11 cellular contexts compared by ENCODE assay signal in the genomic region with DNA sequence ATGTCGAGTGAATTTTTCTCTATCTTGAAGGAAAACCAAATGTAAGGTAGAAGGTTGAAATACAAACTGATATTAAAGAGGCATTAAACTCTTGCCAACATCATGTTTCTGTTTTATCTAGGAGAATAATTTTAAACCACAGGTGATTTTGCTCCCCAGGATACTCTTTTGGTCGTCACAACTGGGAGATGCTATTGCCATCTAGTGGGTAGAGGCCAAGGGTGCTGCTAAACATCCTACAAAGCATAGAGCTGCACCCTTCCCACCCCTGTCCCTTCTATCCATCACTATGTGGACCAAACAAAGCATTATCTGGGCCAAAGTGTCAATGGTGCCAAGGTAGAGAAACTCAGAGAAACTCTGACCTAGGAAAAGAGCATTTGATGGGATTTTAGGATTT.
DNase-seq lines count a peak whose midpoint lies in the region; ATAC-seq and TF ChIP-seq lines count a peak whose summit lies in the region.
"Had no signal": no experiment of that assay in that cellular context is flagged by ENCODE, and none has a peak within 500 bp of the region (broad histone marks: within the 10 kb centered on the region; RNA-seq: fewer than 3 reads in every experiment).

No MANE protein-coding gene starts in this region.

- H3K9me3 Mint-ChIP-seq in CD8-positive, alpha-beta T cell, result no peaks in the 10 kb centered on the region

- WGBS in hepatocyte (ENCODE audit: low lambda C conversion rate, missing lambda C conversion rate), result 51% methylated on average over 2 of the region's 2 CpGs

- H3K4me1 Mint-ChIP-seq in CD8-positive, alpha-beta T cell (ENCODE audit: low read depth), result no peaks in the 10 kb centered on the region

- no peaks in the 10 kb centered on the region for H3K9me3 ChIP-seq in hepatocyte (ENCODE audit: low read depth)
- H3K9me3 ChIP-seq in CD8-positive, alpha-beta T cell (ENCODE audit: low read length), result no peaks in the 10 kb centered on the region

- H3K36me3 ChIP-seq in hepatocyte (replicated peaks; ENCODE audit: insufficient read depth, low read depth), result no peaks in the 10 kb centered on the region
- no peaks in the 10 kb centered on the region for H3K36me3 ChIP-seq in CD8-positive, alpha-beta T cell (ENCODE audit: insufficient read depth, low read length)

- ATAC-seq in GM19463 (IDR thresholded peaks at IDR 0.05; ENCODE audit: unreplicated experiment) (peak; percentile 45), GM21447 (IDR thresholded peaks at IDR 0.05; ENCODE audit: unreplicated experiment) (no peak), HG03097 (IDR thresholded peaks at IDR 0.05; ENCODE audit: low FRiP score, unreplicated experiment) (no peak), GM21423 (IDR thresholded peaks at IDR 0.05; ENCODE audit: unreplicated experiment) (no peak)
- ATAC-seq in CD8-positive, alpha-beta T cell, result no peak

- H3K4me3 ChIP-seq in AG09309 (ENCODE audit: control insufficient read depth, low read depth, low read length), result no peak overlapping the region
- H3K4me3 ChIP-seq in hepatocyte, result no peak overlapping the region
- no peak overlapping the region for H3K4me3 ChIP-seq in CD8-positive, alpha-beta T cell (ENCODE audit: low read depth, low read length)

- TF ChIP-seq CTCF in AG09309 (IDR thresholded peaks at IDR 0.05; ENCODE audit: control insufficient read depth, insufficient read depth, low read depth, low read length, missing control alignments), result peak; percentile 12
- TF ChIP-seq CTCF in hepatocyte (IDR thresholded peaks at IDR 0.05; ENCODE audit: poor library complexity), result peak; percentile 43
- TF ChIP-seq CTCF in CD8-positive, alpha-beta T cell (IDR thresholded peaks at IDR 0.05), result no peak

- POLR2A ChIA-PET in CD8-positive, alpha-beta T cell (lab: Charles Lee), result no interaction called here

- no peak for DNase-seq in AG09309 (ENCODE audit: low read depth)
- peak; percentile 27 for DNase-seq in RKO (ENCODE audit: low spot score)
- peak; percentile 23 for DNase-seq in hepatocyte (ENCODE audit: low spot score)
- DNase-seq in CD8-positive, alpha-beta T cell, result no peak
- DNase-seq: activated naive CD4-positive, alpha-beta T cell treated with Interleukin-2 at 50 U/mL for 16 hours; GDM1; SHP77 treated with DMSO at 0.1 percent for 48 hours had no signal

- H3K9me2 ChIP-seq in hepatocyte (replicated peaks; ENCODE audit: insufficient read depth), result no peaks in the 10 kb centered on the region

- no peaks in the 10 kb centered on the region for H3K36me3 Mint-ChIP-seq in CD8-positive, alpha-beta T cell

- no peaks in the 10 kb centered on the region for H4K20me1 ChIP-seq in hepatocyte (ENCODE audit: insufficient read depth, poor library complexity, severe bottlenecking)

- no peak overlapping the region for H2AFZ ChIP-seq in hepatocyte

- no peaks in the 10 kb centered on the region for H3K79me2 ChIP-seq in hepatocyte

- H3K4me2 ChIP-seq in hepatocyte, result no peak overlapping the region

- no peaks in the 10 kb centered on the region for H3K27me3 Mint-ChIP-seq in CD8-positive, alpha-beta T cell (ENCODE audit: low read depth)

- H3K27ac Mint-ChIP-seq in CD8-positive, alpha-beta T cell, result no peak overlapping the region

- CTCF ChIA-PET in CD8-positive, alpha-beta T cell (lab: Charles Lee), result no interaction called here

- H3K27ac ChIP-seq in hepatocyte, result no peak overlapping the region
- H3K27ac ChIP-seq in CD8-positive, alpha-beta T cell (ENCODE audit: low read depth, low read length), result no peak overlapping the region

- no peak overlapping the region for H3K4me3 Mint-ChIP-seq in CD8-positive, alpha-beta T cell

- intact Hi-C loops in CD8-positive, alpha-beta T cell (cut with DNase I, micrococcal nuclease), result no loop called here

- H3K4me1 ChIP-seq in hepatocyte (ENCODE audit: insufficient read depth), result no peaks in the 10 kb centered on the region
- H3K4me1 ChIP-seq in CD8-positive, alpha-beta T cell (ENCODE audit: insufficient read depth, low read length), result no peaks in the 10 kb centered on the region

- no peaks in the 10 kb centered on the region for H3K27me3 ChIP-seq in hepatocyte
- H3K27me3 ChIP-seq in CD8-positive, alpha-beta T cell (ENCODE audit: insufficient read depth, low read length), result no peaks in the 10 kb centered on the region

Comparison
In these comparisons a context has a peak if more than half of its experiments do, and no peak if none do; other contexts are left out.
1. DNase-seq: peak in RKO (single experiment) and hepatocyte (single experiment); none in AG09309 (single experiment) and CD8-positive, alpha-beta T cell (0 of 7).